ENCODE assay signal across 18 cellular contexts in genomic region chr5:40622463-40623252, GRCh38. TPM values are rescaled to one million over a fixed set of nuclear protein-coding genes. Genes with fewer than 3 reads are reported as not detected.
A peak's percentile ranks its signal among the peaks of the same experiment; 100 is the strongest.
DNase-seq lines count a peak whose midpoint lies in the region; ATAC-seq and TF ChIP-seq lines count a peak whose summit lies in the region.
"Had no signal": no experiment of that assay in that cellular context is flagged by ENCODE, and none has a peak within 500 bp of the region (broad histone marks: within the 10 kb centered on the region; RNA-seq: fewer than 3 reads in every experiment).

No MANE protein-coding gene starts in this region.

- no peaks in the 10 kb centered on the region for H3K27me3 Mint-ChIP-seq in effector memory CD8-positive, alpha-beta T cell
- no peaks in the 10 kb centered on the region for H3K27me3 Mint-ChIP-seq in Calu3 (ENCODE audit: unreplicated experiment)
- H3K27me3 Mint-ChIP-seq in activated CD8-positive, alpha-beta memory T cell treated with anti-CD3 and anti-CD28 coated beads, Interleukin-2, amount 10 ng/mL, durations not matched to agents 7 days and 5 days, result no peaks in the 10 kb centered on the region

- peak in 1 of 4 donors; percentile 55 for ATAC-seq in heart left ventricle
- no peak for ATAC-seq in right cardiac atrium
- no peak for ATAC-seq in effector memory CD8-positive, alpha-beta T cell (replicated peaks)
- ATAC-seq in activated CD8-positive, alpha-beta memory T cell treated with anti-CD3 and anti-CD28 coated beads, Interleukin-2, amount 10 ng/mL, durations not matched to agents 7 days and 5 days, result no peak
- ATAC-seq: K562 had no signal

- H3K36me3 ChIP-seq in heart left ventricle (no peaks in the 10 kb centered on the region), SJSA1 (no peaks in the 10 kb centered on the region)
- H3K36me3 ChIP-seq: BLaER1 treated with 17β-estradiol and CSF1 and Interleukin-3, amounts not matched to agents 10 nM and 100 nM had no signal

- H3K27ac ChIP-seq in heart left ventricle (peak overlapping the region in 7 of 12 donors; percentile 49 to 70 (median 54)), right cardiac atrium (ENCODE audit: low read length) (no peak overlapping the region), SJSA1 (peak overlapping the region; percentile 39)
- H3K27ac ChIP-seq: BLaER1 treated with 17β-estradiol and CSF1 and Interleukin-3, amounts not matched to agents 10 nM and 100 nM had no signal

- WGBS in heart left ventricle, 4 donors, result 50 to 60% (median 53%) methylated on average over 2 of the region's 2 CpGs
- WGBS in right cardiac atrium, result 63% methylated on average over 2 of the region's 2 CpGs

- peak overlapping the region; percentile 67 to 71 for H3K27ac Mint-ChIP-seq in effector memory CD8-positive, alpha-beta T cell
- no peak overlapping the region for H3K27ac Mint-ChIP-seq in Calu3 (ENCODE audit: unreplicated experiment)
- no peak overlapping the region for H3K27ac Mint-ChIP-seq in activated CD8-positive, alpha-beta memory T cell treated with anti-CD3 and anti-CD28 coated beads, Interleukin-2, amount 10 ng/mL, durations not matched to agents 7 days and 5 days

- H3K9me3 Mint-ChIP-seq in effector memory CD8-positive, alpha-beta T cell, result no peaks in the 10 kb centered on the region
- H3K9me3 Mint-ChIP-seq in Calu3 (ENCODE audit: low read depth, unreplicated experiment), result no peaks in the 10 kb centered on the region
- H3K9me3 Mint-ChIP-seq in activated CD8-positive, alpha-beta memory T cell treated with anti-CD3 and anti-CD28 coated beads, Interleukin-2, amount 10 ng/mL, durations not matched to agents 7 days and 5 days (ENCODE audit: low read depth), result peaks cover 2% of the 10 kb centered on the region

- no TSS peak for BruUV-seq in Calu3 (replicated peaks; lab: Mats Ljungman, UMichigan)

- H3K4me3 ChIP-seq in heart left ventricle (no peak overlapping the region), right cardiac atrium (ENCODE audit: low read length) (no peak overlapping the region), SJSA1 (no peak overlapping the region)
- H3K4me3 ChIP-seq: BLaER1 treated with 17β-estradiol and CSF1 and Interleukin-3, amounts not matched to agents 10 nM and 100 nM; K562 had no signal

- no peak for TF ChIP-seq POLR2A in heart left ventricle (IDR thresholded peaks at IDR 0.05)

- H3K9me3 ChIP-seq in heart left ventricle, result no peaks in the 10 kb centered on the region
- H3K9me3 ChIP-seq in right cardiac atrium (ENCODE audit: control insufficient read depth, low read length), result no peaks in the 10 kb centered on the region
- no peaks in the 10 kb centered on the region for H3K9me3 ChIP-seq in SJSA1 (replicated peaks)
- H3K9me3 ChIP-seq: BLaER1 treated with 17β-estradiol and CSF1 and Interleukin-3, amounts not matched to agents 10 nM and 100 nM had no signal

- DNase-seq in heart left ventricle (no peak), right cardiac atrium (no peak), SJSA1 (ENCODE audit: low read depth in 1 of 2, low spot score in 2 of 2) (peak in 1 of 2 experiments; percentile 42), Calu3 (no peak), amygdala (lab: John Stamatoyannopoulos, UW) (no peak), amniotic stem cell (lab: John Stamatoyannopoulos, UW) (no peak)
- no peak for DNase-seq in effector memory CD8-positive, alpha-beta T cell
- DNase-seq in activated CD8-positive, alpha-beta memory T cell treated with anti-CD3 and anti-CD28 coated beads, Interleukin-2, amount 10 ng/mL, durations not matched to agents 7 days and 5 days, result no peak
- DNase-seq: 8988T; DMS79; GDM1; NCI-H1048; NCI-H1694 treated with DMSO at 0.1 percent for 48 hours; NCI-H345; NCI-H526 treated with DMSO at 0.1 percent for 48 hours; NK-92 treated with Interleukin-12 subunit alpha and Interleukin-12 subunit beta, amount 100 ng/mL, for 24 hours had no signal

- H3K4me1 Mint-ChIP-seq in effector memory CD8-positive, alpha-beta T cell (ENCODE audit: low read depth in 2 of 2), result peaks cover 19 to 26% of the 10 kb centered on the region in 2 donors
- H3K4me1 Mint-ChIP-seq in Calu3 (ENCODE audit: low read depth, unreplicated experiment), result no peaks in the 10 kb centered on the region
- peaks cover 11% of the 10 kb centered on the region for H3K4me1 Mint-ChIP-seq in activated CD8-positive, alpha-beta memory T cell treated with anti-CD3 and anti-CD28 coated beads, Interleukin-2, amount 10 ng/mL, durations not matched to agents 7 days and 5 days

- H3K4me3 Mint-ChIP-seq in effector memory CD8-positive, alpha-beta T cell, result peak overlapping the region in 1 of 2 donors; percentile 32
- H3K4me3 Mint-ChIP-seq in Calu3 (ENCODE audit: low read depth, unreplicated experiment), result no peak overlapping the region
- no peak overlapping the region for H3K4me3 Mint-ChIP-seq in activated CD8-positive, alpha-beta memory T cell treated with anti-CD3 and anti-CD28 coated beads, Interleukin-2, amount 10 ng/mL, durations not matched to agents 7 days and 5 days

- intact Hi-C loops in heart left ventricle (cut with DNase I) (loop anchor here in 3 of 10 donors (2.0 to 5.0 kb wide), 3 partner anchors 50 to 420 kb away; partner anchors contain the start of gene PTGER4 (in 1 of the 3)), right cardiac atrium (cut with DNase I) (no loop called here), Calu3 (cut with micrococcal nuclease; ENCODE audit: unreplicated experiment) (no loop called here)

- H3K4me1 ChIP-seq in heart left ventricle (peaks cover 0 to 31% (median 0%) of the 10 kb centered on the region in 12 donors), right cardiac atrium (ENCODE audit: control insufficient read depth, insufficient read depth, low read length) (no peaks in the 10 kb centered on the region), SJSA1 (replicated peaks) (peaks cover 37% of the 10 kb centered on the region)

- no peaks in the 10 kb centered on the region for H3K36me3 Mint-ChIP-seq in effector memory CD8-positive, alpha-beta T cell (ENCODE audit: insufficient read depth)
- no peaks in the 10 kb centered on the region for H3K36me3 Mint-ChIP-seq in Calu3 (ENCODE audit: insufficient read depth, unreplicated experiment)
- H3K36me3 Mint-ChIP-seq in activated CD8-positive, alpha-beta memory T cell treated with anti-CD3 and anti-CD28 coated beads, Interleukin-2, amount 10 ng/mL, durations not matched to agents 7 days and 5 days, result peaks cover 15% of the 10 kb centered on the region

- H3K27me3 ChIP-seq in heart left ventricle (no peaks in the 10 kb centered on the region), right cardiac atrium (ENCODE audit: control insufficient read depth, insufficient read depth) (no peaks in the 10 kb centered on the region), SJSA1 (replicated peaks) (no peaks in the 10 kb centered on the region)
- H3K27me3 ChIP-seq: BLaER1 treated with 17β-estradiol and CSF1 and Interleukin-3, amounts not matched to agents 10 nM and 100 nM had no signal

- TF ChIP-seq CTCF in heart left ventricle (IDR thresholded peaks at IDR 0.05) (no peak), Calu3 (IDR thresholded peaks at IDR 0.05; ENCODE audit: unreplicated experiment) (no peak)

- CTCF ChIA-PET in Calu3 (lab: Charles Lee), result no interaction called here
- CTCF ChIA-PET in activated CD8-positive, alpha-beta memory T cell treated with anti-CD3 and anti-CD28 coated beads, Interleukin-2, amount 10 ng/mL, durations not matched to agents 7 days and 5 days (lab: Charles Lee), result interaction anchor here (1.0 kb wide), 1 partner anchor 12 kb away, joined by 3 read pairs; no protein-coding TSS in a partner anchor

RNA-seq across cellular contexts. Expression of gene PTGER4, which starts 57.1 kb away (rescaled TPM):
- total RNA-seq in heart left ventricle (10 to 100 TPM in 5 of 9 donors, 1 to 10 TPM in 4; 6.4 to 43.7 (median 12.3) TPM), right cardiac atrium (1 to 10 TPM; 3.0 to 4.8 (median 4.1) TPM), Calu3 (2022) (28.5 and 28.7 TPM in 2 replicates)
- polyA plus RNA-seq in heart left ventricle (1 to 10 TPM; 2.1 to 5.1 TPM), right cardiac atrium (1.9 TPM)
- 22.5 and 27.6 TPM in 2 replicates for total RNA-seq in SJSA1 (2014; rRNA removed; shearing (Covaris generic))
- 10 to 100 TPM; 50.8 to 79.1 TPM for total RNA-seq in activated CD8-positive, alpha-beta memory T cell treated with anti-CD3 and anti-CD28 coated beads, Interleukin-2, amount 10 ng/mL, durations not matched to agents 7 days and 5 days
- polyA plus RNA-seq: K562 had no signal

Comparison
In these comparisons a context has a peak if more than half of its experiments do, and no peak if none do; other contexts are left out.
1. H3K27ac Mint-ChIP-seq: peak in effector memory CD8-positive, alpha-beta T cell (2 of 2); none in Calu3 (single experiment) and activated CD8-positive, alpha-beta memory T cell treated with anti-CD3 and anti-CD28 coated beads, Interleukin-2, amount 10 ng/mL, durations not matched to agents 7 days and 5 days (single experiment).